In genomic region chr1:212158912-212159796, GRCh38 we compare ENCODE assay signal across 11 cellular contexts.
DNase-seq lines count a peak whose midpoint lies in the region; ATAC-seq and TF ChIP-seq lines count a peak whose summit lies in the region.
"Had no signal": no experiment of that assay in that cellular context is flagged by ENCODE, and none has a peak within 500 bp of the region (broad histone marks: within the 10 kb centered on the region; RNA-seq: fewer than 3 reads in every experiment).

No MANE protein-coding gene starts in this region.

- H3K27me3 ChIP-seq in ovary, result no peaks in the 10 kb centered on the region

- TF ChIP-seq CTCF in ovary (IDR thresholded peaks at IDR 0.05), result no peak

- peaks cover 32% of the 10 kb centered on the region for H3K4me1 Mint-ChIP-seq in activated CD8-positive, alpha-beta T cell treated with anti-CD3 and anti-CD28 coated beads, Interleukin-2, amount 10 ng/mL, durations not matched to agents 7 days and 5 days (ENCODE audit: low read depth)

- H3K36me3 ChIP-seq in ovary, result no peaks in the 10 kb centered on the region

- CTCF ChIA-PET in activated CD8-positive, alpha-beta T cell treated with anti-CD3 and anti-CD28 coated beads, Interleukin-2, amount 10 ng/mL, durations not matched to agents 7 days and 5 days (lab: Charles Lee), result interaction anchor here (0.7 to 1.4 kb wide), 8 partner anchors 27 to 209 kb away, joined by 3 to 5 read pairs (median 3); no protein-coding TSS in a partner anchor

- H3K27me3 Mint-ChIP-seq in activated CD8-positive, alpha-beta T cell treated with anti-CD3 and anti-CD28 coated beads, Interleukin-2, amount 10 ng/mL, durations not matched to agents 7 days and 5 days (ENCODE audit: low read depth), result no peaks in the 10 kb centered on the region

- no peak for TF ChIP-seq EP300 in ovary (IDR thresholded peaks at IDR 0.05)

- no peak for DNase-seq in left ventricle myocardium superior
- DNase-seq in cardiac septum (ENCODE audit: low spot score), result no peak
- peak; percentile 23 for DNase-seq in activated CD8-positive, alpha-beta T cell treated with anti-CD3 and anti-CD28 coated beads, Interleukin-2, amount 10 ng/mL, durations not matched to agents 7 days and 5 days
- no peak for DNase-seq in middle frontal gyrus (ENCODE audit: extremely low spot score, low spot score)
- no peak for DNase-seq in SK-N-DZ (ENCODE audit: low spot score)
- DNase-seq in ovary, result no peak
- DNase-seq: islet precursor cell, NCI-H2227 treated with DMSO at 0.1 percent for 48 hours had no signal

- 95 to 99% (median 97%) methylated on average over 7 of the region's 7 CpGs for WGBS in ovary, 3 donors

- POLR2A ChIA-PET in activated CD8-positive, alpha-beta T cell treated with anti-CD3 and anti-CD28 coated beads, Interleukin-2, amount 10 ng/mL, durations not matched to agents 7 days and 5 days (lab: Charles Lee), result no interaction called here

- no peak for TF ChIP-seq POLR2A in ovary (IDR thresholded peaks at IDR 0.05)

- no peak overlapping the region for H3K4me3 Mint-ChIP-seq in activated CD8-positive, alpha-beta T cell treated with anti-CD3 and anti-CD28 coated beads, Interleukin-2, amount 10 ng/mL, durations not matched to agents 7 days and 5 days

- no peaks in the 10 kb centered on the region for H3K9me3 ChIP-seq in ovary

- peak; percentile 45 for ATAC-seq in left ventricle myocardium superior
- peak; percentile 41 for ATAC-seq in HG02852 (IDR thresholded peaks at IDR 0.05; ENCODE audit: unreplicated experiment)
- ATAC-seq in activated CD8-positive, alpha-beta T cell treated with anti-CD3 and anti-CD28 coated beads, Interleukin-2, amount 10 ng/mL, durations not matched to agents 7 days and 5 days, result peak; percentile 37
- ATAC-seq in HG03045 (IDR thresholded peaks at IDR 0.05; ENCODE audit: unreplicated experiment), result no peak

- no peak overlapping the region for H3K4me3 ChIP-seq in ovary

- H3K36me3 Mint-ChIP-seq in activated CD8-positive, alpha-beta T cell treated with anti-CD3 and anti-CD28 coated beads, Interleukin-2, amount 10 ng/mL, durations not matched to agents 7 days and 5 days (ENCODE audit: low read depth), result no peaks in the 10 kb centered on the region

- intact Hi-C loops in left ventricle myocardium superior (cut with micrococcal nuclease) (no loop called here), cardiac septum (cut with DNase I) (no loop called here), ovary (cut with DNase I) (no loop called here)

- no peak overlapping the region for H3K27ac ChIP-seq in ovary
- H3K27ac ChIP-seq: C4-2B had no signal

- peak overlapping the region; percentile 48 for H3K27ac Mint-ChIP-seq in activated CD8-positive, alpha-beta T cell treated with anti-CD3 and anti-CD28 coated beads, Interleukin-2, amount 10 ng/mL, durations not matched to agents 7 days and 5 days

- H3K9me3 Mint-ChIP-seq in activated CD8-positive, alpha-beta T cell treated with anti-CD3 and anti-CD28 coated beads, Interleukin-2, amount 10 ng/mL, durations not matched to agents 7 days and 5 days (ENCODE audit: insufficient read depth), result no peaks in the 10 kb centered on the region

- peaks cover 2% of the 10 kb centered on the region for H3K4me1 ChIP-seq in ovary (ENCODE audit: insufficient read depth)
